In genomic region chr2:183078467-183079334, GRCh38 we compare ENCODE assay signal across 1 cellular context.
TF ChIP-seq lines count a peak whose summit lies in the region.

DUSP19 (plus strand) TSS chr2:183078747; CDS start chr2:183078934, 187 bp downstream.

TF ChIP-seq in K562, 482 proteins besides CTCF, POLR2A, EP300 and RAD21 (continued from another document and continues in another):
- peak; percentile 8; the same call in 1 of the 2 replicates for TF ChIP-seq ZBTB26 (CRISPR knock-in tag; IDR thresholded peaks at IDR 0.05)
- TF ChIP-seq GABPB1 (CRISPR knock-in tag; IDR thresholded peaks at IDR 0.05): peak; percentile 71; the same call in 1 of the 2 replicates
- peak in 2 of 3 experiments; percentile 30 to 47 for TF ChIP-seq YY1 (IDR thresholded peaks at IDR 0.05; ENCODE audit: borderline replicate concordance in 1 of 3, control insufficient read depth in 1 of 3, extremely low read depth in 1 of 3, insufficient read depth in 3 of 3, insufficient read length in 1 of 3, insufficient replicate concordance in 2 of 3, low read depth in 1 of 3, low read length in 2 of 3)
- peak; percentile 60 for TF ChIP-seq ELF1 (tag; IDR thresholded peaks at IDR 0.05)
- 0 out of 2 replicates have a peak, but pooled peaks have one; percentile 37 for TF ChIP-seq CREB3L1 (IDR thresholded peaks at IDR 0.05; ENCODE audit: borderline replicate concordance, low read depth)
- TF ChIP-seq SREBF1 (IDR thresholded peaks at IDR 0.05; ENCODE audit: borderline replicate concordance, low read depth, low read length): no peak
- no peak for TF ChIP-seq MEF2A (IDR thresholded peaks at IDR 0.05; ENCODE audit: control insufficient read depth, low read depth, low read length)
- peak; percentile 43 for TF ChIP-seq RBBP5 (IDR thresholded peaks at IDR 0.05; ENCODE audit: borderline replicate concordance, insufficient read depth, low read length, poor library complexity, severe bottlenecking)
- TF ChIP-seq GTF2F1 (IDR thresholded peaks at IDR 0.05; ENCODE audit: low read depth, low read length): peak; percentile 75; the same call in 1 of the 2 replicates
- TF ChIP-seq SRF (CRISPR knock-in tag; IDR thresholded peaks at IDR 0.05): peak in 1 of 2 experiments; percentile 79; a peak in 1 of 4 replicates
- no peak for TF ChIP-seq KDM2B (CRISPR knock-in tag; IDR thresholded peaks at IDR 0.05)
- TF ChIP-seq SOX6 (IDR thresholded peaks at IDR 0.05): peak; percentile 62; the same call in 1 of the 2 replicates
- TF ChIP-seq NFIC (IDR thresholded peaks at IDR 0.05): peak; percentile 91
- TF ChIP-seq SMARCC2 (IDR thresholded peaks at IDR 0.05; ENCODE audit: low read depth): 0 out of 2 replicates have a peak, but pooled peaks have one; percentile 17
- TF ChIP-seq ZNF316 (IDR thresholded peaks at IDR 0.05): peak; percentile 61
- TF ChIP-seq FOXP4 (CRISPR knock-in tag; IDR thresholded peaks at IDR 0.05; ENCODE audit: borderline replicate concordance): 0 out of 2 replicates have a peak, but pooled peaks have one; percentile 64
- peak; percentile 64; the same call in 1 of the 2 replicates for TF ChIP-seq ATF7 (IDR thresholded peaks at IDR 0.05)
- TF ChIP-seq ARID1B (IDR thresholded peaks at IDR 0.05): no peak; the same call in 1 of the 2 replicates
- TF ChIP-seq ESRRB (CRISPR knock-in tag; IDR thresholded peaks at IDR 0.05; ENCODE audit: borderline replicate concordance): no peak
- no peak for TF ChIP-seq KLF16 (IDR thresholded peaks at IDR 0.05)
- peak; percentile 55 for TF ChIP-seq POLR2G (IDR thresholded peaks at IDR 0.05; ENCODE audit: low read depth, low read length)
- TF ChIP-seq MEF2D (tag; conservative IDR thresholded peaks at IDR 0.05; ENCODE audit: low read depth): 0 out of 2 replicates have a peak, but pooled peaks have one; percentile 8
- TF ChIP-seq SMARCA4 (IDR thresholded peaks at IDR 0.05): peak; percentile 26; the same call in 1 of the 2 replicates
- TF ChIP-seq ZNF239 (CRISPR knock-in tag; IDR thresholded peaks at IDR 0.05): peak; percentile 19; the same call in 1 of the 2 replicates
- TF ChIP-seq ZFP91 (CRISPR knock-in tag; IDR thresholded peaks at IDR 0.05): peak; percentile 94
- peak; percentile 57; the same call in 1 of the 2 replicates for TF ChIP-seq FOSL1 (tag; conservative IDR thresholded peaks at IDR 0.05)
- peak; percentile 22; the same call in 1 of the 2 replicates for TF ChIP-seq TRIM28 (IDR thresholded peaks at IDR 0.05)
- TF ChIP-seq ATF6 (CRISPR knock-in tag; IDR thresholded peaks at IDR 0.05): 0 out of 2 replicates have a peak, but pooled peaks have one; percentile 60
- no peak for TF ChIP-seq ZNF778 (CRISPR knock-in tag; IDR thresholded peaks at IDR 0.05)
- peak; percentile 91 for TF ChIP-seq SUPT5H (IDR thresholded peaks at IDR 0.05)
- peak; percentile 73; the same call in 1 of the 2 replicates for TF ChIP-seq AFF4 (CRISPR knock-in tag; IDR thresholded peaks at IDR 0.05)
- TF ChIP-seq ZNF436 (CRISPR knock-in tag; IDR thresholded peaks at IDR 0.05): no peak
- no peak for TF ChIP-seq WHSC1 (IDR thresholded peaks at IDR 0.05; ENCODE audit: low read length)
- TF ChIP-seq CREM (IDR thresholded peaks at IDR 0.05; ENCODE audit: low read depth): peak; percentile 71
- 0 out of 2 replicates have a peak, but pooled peaks have one; percentile 17 for TF ChIP-seq CCAR2 (IDR thresholded peaks at IDR 0.05; ENCODE audit: low read depth, low read length)
- TF ChIP-seq ZNF431 (CRISPR knock-in tag; IDR thresholded peaks at IDR 0.05): no peak
- TF ChIP-seq ATF3 (IDR thresholded peaks at IDR 0.05): peak; percentile 26; the same call in 1 of the 2 replicates
- 0 out of 2 replicates have a peak, but pooled peaks have one; percentile 21 for TF ChIP-seq ATF3 (CRISPR knock-in tag; conservative IDR thresholded peaks at IDR 0.05)
- TF ChIP-seq CBX3 (IDR thresholded peaks at IDR 0.05; ENCODE audit: borderline replicate concordance in 1 of 2, low read length in 2 of 2): peak in 1 of 2 experiments; percentile 92; a peak in 2 of 3 replicates
- peak; percentile 2; the same call in 1 of the 2 replicates for TF ChIP-seq TAL1 (IDR thresholded peaks at IDR 0.05)
- peak; percentile 52 for TF ChIP-seq SMARCB1 (IDR thresholded peaks at IDR 0.05; ENCODE audit: insufficient read length, low read depth)
- TF ChIP-seq ZNF282 (CRISPR knock-in tag; IDR thresholded peaks at IDR 0.05): no peak
- TF ChIP-seq ARNT (IDR thresholded peaks at IDR 0.05): peak in 1 of 2 experiments; percentile 8; a peak in 1 of 4 replicates
- no peak for TF ChIP-seq THAP7 (CRISPR knock-in tag; IDR thresholded peaks at IDR 0.05)
- peak; percentile 81; the same call in 1 of the 2 replicates for TF ChIP-seq KAT7 (CRISPR knock-in tag; IDR thresholded peaks at IDR 0.05; ENCODE audit: borderline replicate concordance)
- peak; percentile 90 for TF ChIP-seq CBFB (CRISPR knock-in tag; IDR thresholded peaks at IDR 0.05)
- peak; percentile 18; the same call in 1 of the 2 replicates for TF ChIP-seq ZNF24 (IDR thresholded peaks at IDR 0.05)
- TF ChIP-seq ETV6 (IDR thresholded peaks at IDR 0.05; ENCODE audit: borderline replicate concordance in 1 of 2, low read depth in 2 of 2, low read length in 1 of 2): no peak
- no peak for TF ChIP-seq ETV6 (CRISPR knock-in tag; IDR thresholded peaks at IDR 0.05; ENCODE audit: borderline replicate concordance)
- no peak for TF ChIP-seq ZC3H8 (IDR thresholded peaks at IDR 0.05)
- no peak for TF ChIP-seq SRSF3 (IDR thresholded peaks at IDR 0.05; ENCODE audit: insufficient read depth, low read length)
- no peak; the same call in none of the 2 replicates for TF ChIP-seq DIDO1 (tag; IDR thresholded peaks at IDR 0.05; ENCODE audit: low read depth)
- TF ChIP-seq CREB1 (IDR thresholded peaks at IDR 0.05): peak; percentile 48
- peak; percentile 48; the same call in 1 of the 2 replicates for TF ChIP-seq CREB1 (CRISPR knock-in tag; IDR thresholded peaks at IDR 0.05)
- TF ChIP-seq RCOR1 (IDR thresholded peaks at IDR 0.05; ENCODE audit: borderline replicate concordance in 1 of 2, low read depth in 2 of 2, low read length in 2 of 2): peak in 1 of 2 experiments; percentile 91; a peak in 1 of 4 replicates
- TF ChIP-seq FOXJ2 (tag; IDR thresholded peaks at IDR 0.05): peak; percentile 92
- TF ChIP-seq STAT5A (IDR thresholded peaks at IDR 0.05; ENCODE audit: borderline replicate concordance, low read length): peak; percentile 24; the same call in 1 of the 2 replicates
- no peak for TF ChIP-seq NR2C2 (CRISPR knock-in tag; IDR thresholded peaks at IDR 0.05)
- TF ChIP-seq NR2C2 (tag; IDR thresholded peaks at IDR 0.05): peak; percentile 49; the same call in 1 of the 2 replicates
- TF ChIP-seq SIN3A (IDR thresholded peaks at IDR 0.05; ENCODE audit: borderline replicate concordance in 2 of 2, control insufficient read depth in 1 of 2, low read depth in 2 of 2, low read length in 2 of 2): peak in 1 of 2 experiments; percentile 50; a peak in 1 of 4 replicates
- peak; percentile 47; the same call in 1 of the 2 replicates for TF ChIP-seq ETV5 (CRISPR knock-in tag; IDR thresholded peaks at IDR 0.05; ENCODE audit: low read depth)
- no peak for TF ChIP-seq NFIX (CRISPR knock-in tag; IDR thresholded peaks at IDR 0.05; ENCODE audit: low read depth)
